In genomic region chr20:45944965-45945677, GRCh38 we compare ENCODE assay signal across 9 cellular contexts. TPM values are rescaled to one million over a fixed set of nuclear protein-coding genes. Genes with fewer than 3 reads are reported as not detected.
DNase-seq lines count a peak whose midpoint lies in the region; ATAC-seq and TF ChIP-seq lines count a peak whose summit lies in the region.
"Had no signal": no experiment of that assay in that cellular context is flagged by ENCODE, and none has a peak within 500 bp of the region (broad histone marks: within the 10 kb centered on the region; RNA-seq: fewer than 3 reads in every experiment).

No MANE protein-coding gene starts in this region.

- TF ChIP-seq CTCF in RWPE2 (IDR thresholded peaks at IDR 0.05; ENCODE audit: poor library complexity, severe bottlenecking) (no peak), cardiac fibroblast (IDR thresholded peaks at IDR 0.05; ENCODE audit: low read depth, low read length) (peak; percentile 8), gastrocnemius medialis (IDR thresholded peaks at IDR 0.05 in 4 of 5, conservative IDR thresholded peaks at IDR 0.05 in 1 of 5) (peak in 1 of 5 experiments; percentile 21), sigmoid colon (IDR thresholded peaks at IDR 0.05) (no peak)

- 88 to 92% methylated on average over 19 of the region's 19 CpGs for WGBS in sigmoid colon, 2 donors

- H3K27ac ChIP-seq in RWPE2 (ENCODE audit: poor library complexity, severe bottlenecking) (peak overlapping the region; percentile 23), gastrocnemius medialis (peak overlapping the region; percentile 86 to 96 (median 92)), sigmoid colon (no peak overlapping the region)

- TF ChIP-seq POLR2A in gastrocnemius medialis (IDR thresholded peaks at IDR 0.05): no peak
- TF ChIP-seq POLR2A in sigmoid colon (IDR thresholded peaks at IDR 0.05): no peak

- DNase-seq in RWPE2 (ENCODE audit: low spot score): no peak
- DNase-seq in cardiac fibroblast (ENCODE audit: low read depth in 2 of 2): no peak
- no peak for DNase-seq in gastrocnemius medialis
- DNase-seq in mucosa of gallbladder (ENCODE audit: low spot score): no peak
- no peak for DNase-seq in sigmoid colon
- DNase-seq: MM.1S, NCI-H2171 treated with DMSO at 0.1 percent for 48 hours had no signal

- H3K4me3 ChIP-seq in RWPE2 (ENCODE audit: severe bottlenecking) (no peak overlapping the region), cardiac fibroblast (replicated peaks in 1 of 2; ENCODE audit: low read depth in 2 of 2, low read length in 2 of 2) (no peak overlapping the region), gastrocnemius medialis (peak overlapping the region in 1 of 4 donors; percentile 2), sigmoid colon (no peak overlapping the region)
- H3K4me3 ChIP-seq: ascending aorta, skin epidermis had no signal

- H3K27me3 ChIP-seq in RWPE2 (ENCODE audit: insufficient read depth, poor library complexity, severe bottlenecking) (no peaks in the 10 kb centered on the region), gastrocnemius medialis (no peaks in the 10 kb centered on the region), sigmoid colon (no peaks in the 10 kb centered on the region)
- H3K27me3 ChIP-seq: ascending aorta had no signal

- H3K9me3 ChIP-seq in RWPE2 (ENCODE audit: severe bottlenecking): no peaks in the 10 kb centered on the region
- no peaks in the 10 kb centered on the region for H3K9me3 ChIP-seq in gastrocnemius medialis
- H3K9me3 ChIP-seq in sigmoid colon: no peaks in the 10 kb centered on the region
- H3K9me3 ChIP-seq: ascending aorta had no signal

- peaks cover 98% of the 10 kb centered on the region for H3K36me3 ChIP-seq in RWPE2 (ENCODE audit: low read depth)
- peaks cover 0 to 82% of the 10 kb centered on the region in 2 donors for H3K36me3 ChIP-seq in gastrocnemius medialis
- peaks cover 66 to 99% (median 90%) of the 10 kb centered on the region in 4 donors for H3K36me3 ChIP-seq in sigmoid colon

- no peak for ATAC-seq in RWPE2 (ENCODE audit: low read depth)
- no peak for ATAC-seq in gastrocnemius medialis

- in situ Hi-C loops in gastrocnemius medialis (cut with MboI; ENCODE audit: low sequenced_read_pairs in 4 of 4): loop anchor here in 1 of 4 donors (10.0 kb wide), 1 partner anchor 120 kb away; the partner anchor contains the start of gene TNNC2

- H3K4me1 ChIP-seq in RWPE2 (ENCODE audit: insufficient read depth, poor library complexity, severe bottlenecking) (peaks cover 3% of the 10 kb centered on the region), gastrocnemius medialis (peaks cover 15 to 35% of the 10 kb centered on the region in 2 donors), sigmoid colon (peaks cover 0 to 4% (median 0%) of the 10 kb centered on the region in 4 donors)
- H3K4me1 ChIP-seq: ascending aorta had no signal

- intact Hi-C loops in gastrocnemius medialis (cut with DNase I; ENCODE audit: low total_unique reads) (no loop called here), sigmoid colon (cut with DNase I) (no loop called here)

- no peak for TF ChIP-seq EP300 in sigmoid colon (IDR thresholded peaks at IDR 0.05)

RNA-seq across cellular contexts. Expression of gene PCIF1, which starts 10.6 kb away (rescaled TPM):
- total RNA-seq in gastrocnemius medialis (10 to 100 TPM; 32.1 to 51.2 (median 37.0) TPM), mucosa of gallbladder (29.3 TPM), sigmoid colon (10 to 100 TPM; 31.4 to 39.3 (median 32.5) TPM)
- 10 to 100 TPM; 26.4 to 37.8 (median 27.2) TPM for polyA plus RNA-seq in sigmoid colon

RNA-seq across cellular contexts. Expression of gene ZNF335, which starts 26.9 kb away (rescaled TPM):
- total RNA-seq in gastrocnemius medialis: 10 to 100 TPM in 3 of 4 donors, 1 to 10 TPM in 1; 8.3 to 19.1 (median 12.7) TPM
- 19.4 TPM for total RNA-seq in mucosa of gallbladder
- total RNA-seq in sigmoid colon: 10 to 100 TPM; 12.0 to 24.4 (median 14.9) TPM
- polyA plus RNA-seq in sigmoid colon: 10 to 100 TPM in 1 of 3 donors, 1 to 10 TPM in 2; 5.4 to 17.1 (median 5.5) TPM

RNA-seq across cellular contexts. Expression of gene PLTP, which starts 33.2 kb away (rescaled TPM):
- total RNA-seq in gastrocnemius medialis (10 to 100 TPM; 22.2 to 77.3 (median 37.3) TPM), mucosa of gallbladder (111 TPM), sigmoid colon (100 to 1,000 TPM in 3 of 4 donors, 10 to 100 TPM in 1; 68.7 to 296 (median 156) TPM)
- 10 to 100 TPM; 36.6 to 52.0 (median 47.4) TPM for polyA plus RNA-seq in sigmoid colon

RNA-seq across cellular contexts. Expression of gene CTSA, which starts 54.0 kb away (rescaled TPM):
- 10 to 100 TPM; 21.9 to 59.2 (median 46.2) TPM for total RNA-seq in gastrocnemius medialis
- total RNA-seq in mucosa of gallbladder: 153 TPM
- total RNA-seq in sigmoid colon: 10 to 100 TPM; 45.7 to 79.5 (median 56.7) TPM
- 100 to 1,000 TPM in 2 of 3 donors, 10 to 100 TPM in 1; 64.9 to 203 (median 169) TPM for polyA plus RNA-seq in sigmoid colon

RNA-seq across cellular contexts. Expression of gene NEURL2, which starts 54.1 kb away (rescaled TPM):
- total RNA-seq in gastrocnemius medialis (10 to 100 TPM in 2 of 4 donors, 1 to 10 TPM in 2; 4.9 to 24.1 (median 10.2) TPM), mucosa of gallbladder (5.9 TPM), sigmoid colon (10 to 100 TPM; 18.9 to 25.8 (median 20.3) TPM)
- polyA plus RNA-seq in sigmoid colon: 1 to 10 TPM; 1.8 to 4.6 (median 3.9) TPM

Comparison
In these comparisons a context has a peak if more than half of its experiments do, and no peak if none do; other contexts are left out.
1. H3K27ac ChIP-seq: peak in RWPE2 (single experiment) and gastrocnemius medialis (4 of 4); none in sigmoid colon (0 of 4).